Comparison of ENCODE assay signal across 2 cellular contexts in genomic region chr6:138607478-138608433, GRCh38.
TF ChIP-seq lines count a peak whose summit lies in the region.

No MANE protein-coding gene starts in this region.

TF ChIP-seq in IMR-90, 13 proteins besides CTCF, POLR2A, EP300 and RAD21:
- TF ChIP-seq SMC3 (IDR thresholded peaks at IDR 0.05; ENCODE audit: low read depth, low read length) (no peak), MAZ (IDR thresholded peaks at IDR 0.05; ENCODE audit: borderline replicate concordance, low read depth, low read length) (no peak), RFX5 (IDR thresholded peaks at IDR 0.05; ENCODE audit: low read depth, low read length) (no peak), MXI1 (IDR thresholded peaks at IDR 0.05; ENCODE audit: borderline replicate concordance, low read depth, low read length) (no peak), MAFK (IDR thresholded peaks at IDR 0.05; ENCODE audit: low read depth, low read length) (no peak), CEBPB (IDR thresholded peaks at IDR 0.05; ENCODE audit: low read depth, low read length) (no peak), CHD1 (IDR thresholded peaks at IDR 0.05; ENCODE audit: low read depth, low read length) (no peak), ELK1 (IDR thresholded peaks at IDR 0.05; ENCODE audit: borderline replicate concordance, low read depth, low read length) (no peak), RCOR1 (IDR thresholded peaks at IDR 0.05; ENCODE audit: insufficient replicate concordance, low read length) (no peak), BHLHE40 (IDR thresholded peaks at IDR 0.05; ENCODE audit: low read depth, low read length) (no peak), NFE2L2 (IDR thresholded peaks at IDR 0.05; ENCODE audit: low read depth, low read length) (no peak), FOS (IDR thresholded peaks at IDR 0.05; ENCODE audit: low read depth, low read length) (no peak)
- TF ChIP-seq, protein P1, sequence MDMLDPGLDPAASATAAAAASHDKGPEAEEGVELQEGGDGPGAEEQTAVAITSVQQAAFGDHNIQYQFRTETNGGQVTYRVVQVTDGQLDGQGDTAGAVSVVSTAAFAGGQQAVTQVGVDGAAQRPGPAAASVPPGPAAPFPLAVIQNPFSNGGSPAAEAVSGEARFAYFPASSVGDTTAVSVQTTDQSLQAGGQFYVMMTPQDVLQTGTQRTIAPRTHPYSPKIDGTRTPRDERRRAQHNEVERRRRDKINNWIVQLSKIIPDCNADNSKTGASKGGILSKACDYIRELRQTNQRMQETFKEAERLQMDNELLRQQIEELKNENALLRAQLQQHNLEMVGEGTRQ (IDR thresholded peaks at IDR 0.05; ENCODE audit: low read depth, low read length): no peak
TF ChIP-seq in IMR-90: peak in this region for 0.

TF ChIP-seq in GM12878, 131 proteins besides CTCF, POLR2A, EP300 and RAD21:
- TF ChIP-seq RUNX3 (IDR thresholded peaks at IDR 0.05; ENCODE audit: low read length) (0 out of 2 replicates have a peak, but pooled peaks have one; percentile 6), JUND (IDR thresholded peaks at IDR 0.05; ENCODE audit: low read depth, low read length) (no peak), ZNF622 (IDR thresholded peaks at IDR 0.05) (no peak), NFYA (IDR thresholded peaks at IDR 0.05; ENCODE audit: borderline replicate concordance, low read depth, low read length) (no peak)
TF ChIP-seq in GM12878: peak in this region for 1.
